ENCODE assay signal across 9 cellular contexts in genomic region chr5:160311491-160312138, GRCh38. TPM values are rescaled to one million over a fixed set of nuclear protein-coding genes. Genes with fewer than 3 reads are reported as not detected.
A peak's percentile ranks its signal among the peaks of the same experiment; 100 is the strongest.
DNase-seq lines count a peak whose midpoint lies in the region; ATAC-seq, FAIRE-seq and TF ChIP-seq lines count a peak whose summit lies in the region.
"Had no signal": no experiment of that assay in that cellular context is flagged by ENCODE, and none has a peak within 500 bp of the region (broad histone marks: within the 10 kb centered on the region; RNA-seq: fewer than 3 reads in every experiment).

No MANE protein-coding gene starts in this region.

- peak overlapping the region; percentile 62 for H3K4me3 Mint-ChIP-seq in activated CD4-positive, alpha-beta T cell treated with anti-CD3 and anti-CD28 coated beads, Interleukin-2, amount 10 ng/mL, durations not matched to agents 24 days and 14 days

- no peak for TF ChIP-seq EP300 in esophagus muscularis mucosa (IDR thresholded peaks at IDR 0.05)

- H3K36me3 ChIP-seq in PC-3 (ENCODE audit: low read depth, low read length) = no peaks in the 10 kb centered on the region
- no peaks in the 10 kb centered on the region for H3K36me3 ChIP-seq in esophagus muscularis mucosa
- peaks cover 32% of the 10 kb centered on the region for H3K36me3 ChIP-seq in neuron (ENCODE audit: insufficient read depth, low read length)
- H3K36me3 ChIP-seq in Karpas-422 (ENCODE audit: insufficient read depth, low read length) = no peaks in the 10 kb centered on the region

- H3K27me3 Mint-ChIP-seq in activated CD4-positive, alpha-beta T cell treated with anti-CD3 and anti-CD28 coated beads, Interleukin-2, amount 10 ng/mL, durations not matched to agents 24 days and 14 days = peaks cover 61% of the 10 kb centered on the region

- H4K20me1 ChIP-seq in PC-3 (ENCODE audit: low read length) (no peaks in the 10 kb centered on the region), Karpas-422 (ENCODE audit: insufficient read depth, low read depth, low read length) (no peaks in the 10 kb centered on the region)

- CTCF ChIA-PET in PC-3 (lab: Charles Lee) = interaction anchor here (1.1 kb wide), 1 partner anchor 34 kb away, joined by 16 read pairs; no protein-coding TSS in a partner anchor

- no peak for FAIRE-seq in GM12892 (lab: Jason Lieb, UNC)
- FAIRE-seq: G401.6 had no signal

- peak overlapping the region; percentile 75 for H3K4me3 ChIP-seq in PC-3 (ENCODE audit: low read length)
- peak overlapping the region; percentile 61 to 67 (median 64) for H3K4me3 ChIP-seq in esophagus muscularis mucosa
- peak overlapping the region; percentile 91 for H3K4me3 ChIP-seq in neuron (ENCODE audit: low read length)
- H3K4me3 ChIP-seq in Karpas-422 (ENCODE audit: low read length) = no peak overlapping the region

- no peaks in the 10 kb centered on the region for H3K36me3 Mint-ChIP-seq in activated CD4-positive, alpha-beta T cell treated with anti-CD3 and anti-CD28 coated beads, Interleukin-2, amount 10 ng/mL, durations not matched to agents 24 days and 14 days (ENCODE audit: low read depth)

- POLR2A ChIA-PET in PC-3 (lab: Charles Lee; ENCODE audit: unreplicated experiment) = interaction anchor here (0.6 kb wide), 2 partner anchors 48 to 304 kb away, joined by 3 to 24 read pairs; no protein-coding TSS in a partner anchor

- H3K27me3 ChIP-seq in PC-3 (ENCODE audit: low read length) (no peaks in the 10 kb centered on the region), esophagus muscularis mucosa (peaks cover 0 to 37% (median 5%) of the 10 kb centered on the region in 4 donors), neuron (ENCODE audit: insufficient read depth, low read length) (no peaks in the 10 kb centered on the region), Karpas-422 (ENCODE audit: low read length) (no peaks in the 10 kb centered on the region)

- H3K4me1 ChIP-seq in PC-3 (ENCODE audit: insufficient read depth, low read length) (peaks cover 28% of the 10 kb centered on the region), esophagus muscularis mucosa (peaks cover 9 to 18% (median 17%) of the 10 kb centered on the region in 4 donors), neuron (ENCODE audit: insufficient read depth, low read length) (peaks cover 12% of the 10 kb centered on the region), Karpas-422 (ENCODE audit: low read length) (no peaks in the 10 kb centered on the region)

- no peak for ATAC-seq in PC-3

- DNase-seq in activated CD4-positive, alpha-beta T cell treated with anti-CD3 and anti-CD28 coated beads, Interleukin-2, amount 10 ng/mL, durations not matched to agents 24 days and 14 days = no peak
- DNase-seq in activated CD4-positive, alpha-beta T cell treated with anti-CD3 and anti-CD28 coated beads for 48 hours = no peak
- DNase-seq in PC-3 (no peak), esophagus muscularis mucosa (ENCODE audit: extremely low spot score) (no peak), DMS79 (lab: John Stamatoyannopoulos, UW) (no peak), GM12892 (ENCODE audit: insufficient read length) (no peak), Karpas-422 (no peak)

- peak overlapping the region; percentile 56 for H3K9ac ChIP-seq in PC-3 (ENCODE audit: low read length)
- H3K9ac ChIP-seq in Karpas-422 (ENCODE audit: low read length) = no peak overlapping the region

- H3K9me2 ChIP-seq in PC-3 (replicated peaks; ENCODE audit: low read length) (no peaks in the 10 kb centered on the region), Karpas-422 (replicated peaks; ENCODE audit: insufficient read depth, low read length) (no peaks in the 10 kb centered on the region)

- no peaks in the 10 kb centered on the region for H3K9me3 ChIP-seq in PC-3 (ENCODE audit: low read length)
- no peaks in the 10 kb centered on the region for H3K9me3 ChIP-seq in esophagus muscularis mucosa
- H3K9me3 ChIP-seq in neuron (ENCODE audit: low read length) = no peaks in the 10 kb centered on the region
- H3K9me3 ChIP-seq in Karpas-422 (ENCODE audit: low read length) = no peaks in the 10 kb centered on the region

- no peak overlapping the region for H3K27ac Mint-ChIP-seq in activated CD4-positive, alpha-beta T cell treated with anti-CD3 and anti-CD28 coated beads, Interleukin-2, amount 10 ng/mL, durations not matched to agents 24 days and 14 days

- H3K27ac ChIP-seq in PC-3 (ENCODE audit: low read length) (no peak overlapping the region), esophagus muscularis mucosa (replicated peaks in 1 of 4) (peak overlapping the region in 3 of 4 donors; percentile 28 to 67 (median 38)), Karpas-422 (ENCODE audit: low read length) (no peak overlapping the region)

- intact Hi-C loops in activated CD4-positive, alpha-beta T cell treated with anti-CD3 and anti-CD28 coated beads, Interleukin-2, amount 10 ng/mL, durations not matched to agents 24 days and 14 days (cut with micrococcal nuclease) = no loop called here
- intact Hi-C loops in PC-3 (cut with micrococcal nuclease) (no loop called here), esophagus muscularis mucosa (cut with DNase I) (no loop called here)

- peak overlapping the region; percentile 70 for H3K4me2 ChIP-seq in PC-3 (ENCODE audit: low read length)
- H3K4me2 ChIP-seq in Karpas-422 (ENCODE audit: low read depth, low read length, poor library complexity, severe bottlenecking) = no peak overlapping the region

- peaks cover 4% of the 10 kb centered on the region for H3F3A ChIP-seq in PC-3 (ENCODE audit: low read length, unreplicated experiment)

- H3K4me1 Mint-ChIP-seq in activated CD4-positive, alpha-beta T cell treated with anti-CD3 and anti-CD28 coated beads, Interleukin-2, amount 10 ng/mL, durations not matched to agents 24 days and 14 days = peaks cover 7% of the 10 kb centered on the region

- H3K9me3 Mint-ChIP-seq in activated CD4-positive, alpha-beta T cell treated with anti-CD3 and anti-CD28 coated beads, Interleukin-2, amount 10 ng/mL, durations not matched to agents 24 days and 14 days = no peaks in the 10 kb centered on the region

- BruUV-seq in PC-3 (replicated peaks; lab: Mats Ljungman, UMichigan) = no TSS peak

- TF ChIP-seq POLR2A in esophagus muscularis mucosa (IDR thresholded peaks at IDR 0.05; ENCODE audit: low read depth) (no peak), GM12892 (IDR thresholded peaks at IDR 0.05; ENCODE audit: low read depth, low read length) (no peak)

- H2AFZ ChIP-seq in PC-3 (ENCODE audit: low read length) (peak overlapping the region; percentile 66), neuron (ENCODE audit: low read depth, low read length) (peak overlapping the region; percentile 97), Karpas-422 (ENCODE audit: low read length) (no peak overlapping the region)

- WGBS in esophagus muscularis mucosa = 10% methylated on average over 17 of the region's 45 CpGs

- no peak for TF ChIP-seq CTCF in PC-3 (conservative IDR thresholded peaks at IDR 0.05; ENCODE audit: low read depth, low read length)
- no peak for TF ChIP-seq CTCF in esophagus muscularis mucosa (IDR thresholded peaks at IDR 0.05)

- peaks cover 26% of the 10 kb centered on the region for H3K79me2 ChIP-seq in PC-3 (ENCODE audit: low read length)
- H3K79me2 ChIP-seq in Karpas-422 (ENCODE audit: low read length) = no peaks in the 10 kb centered on the region

RNA-seq across cellular contexts. Expression of gene CCNJL, which starts 0.7 kb away (rescaled TPM):
- not detected in 2 replicates for total RNA-seq in activated CD4-positive, alpha-beta T cell treated with anti-CD3 and anti-CD28 coated beads, Interleukin-2, amount 10 ng/mL, durations not matched to agents 24 days and 14 days
- total RNA-seq in PC-3 (2014; rRNA removed) (7.7 and 9.3 TPM in 2 replicates), esophagus muscularis mucosa (1 to 10 TPM in 3 of 4 donors, under 1 TPM in 1; 0.83 to 2.5 (median 1.3) TPM)
- not detected for polyA plus RNA-seq in GM12892 (2012; ENCODE audit: missing spikeins)
- total RNA-seq in Karpas-422 (2014; rRNA removed; shearing (Covaris generic); ENCODE audit: low replicate concordance) = not detected in 2 replicates

RNA-seq across cellular contexts. Expression of gene C1QTNF2, which starts 58.8 kb away (rescaled TPM):
- total RNA-seq in activated CD4-positive, alpha-beta T cell treated with anti-CD3 and anti-CD28 coated beads, Interleukin-2, amount 10 ng/mL, durations not matched to agents 24 days and 14 days = not detected in 2 replicates
- total RNA-seq in PC-3 (2014; rRNA removed) = 0.04 and 0.17 TPM in 2 replicates
- 1 to 10 TPM; 1.3 to 2.9 (median 2.5) TPM for total RNA-seq in esophagus muscularis mucosa
- not detected for polyA plus RNA-seq in GM12892 (2012; ENCODE audit: missing spikeins)
- total RNA-seq in Karpas-422 (2014; rRNA removed; shearing (Covaris generic); ENCODE audit: low replicate concordance) = not detected in 2 replicates

Comparison
In these comparisons a context has a peak if more than half of its experiments do, and no peak if none do; other contexts are left out.
1. H3K27ac ChIP-seq: peak in esophagus muscularis mucosa (3 of 4); none in PC-3 (single experiment) and Karpas-422 (single experiment).